In genomic region chr20:38261054-38261390, GRCh38 we compare ENCODE assay signal across 16 cellular contexts. TPM values are rescaled to one million over a fixed set of nuclear protein-coding genes. Genes with fewer than 3 reads are reported as not detected.
DNase-seq lines count a peak whose midpoint lies in the region; ATAC-seq, FAIRE-seq and TF ChIP-seq lines count a peak whose summit lies in the region.
"Had no signal": no experiment of that assay in that cellular context is flagged by ENCODE, and none has a peak within 500 bp of the region (broad histone marks: within the 10 kb centered on the region; RNA-seq: fewer than 3 reads in every experiment).

No MANE protein-coding gene starts in this region.

- H3K4me2 ChIP-seq in endothelial cell of umbilical vein (ENCODE audit: insufficient read depth, low read length) (no peak overlapping the region), neural progenitor cell (peak overlapping the region; percentile 84)

- H3K4me1 Mint-ChIP-seq in neural progenitor cell: peaks cover 23% of the 10 kb centered on the region

- no peaks in the 10 kb centered on the region for H3K9me3 ChIP-seq in right cardiac atrium (ENCODE audit: control insufficient read depth, low read length)
- no peaks in the 10 kb centered on the region for H3K9me3 ChIP-seq in endothelial cell of umbilical vein (replicated peaks; ENCODE audit: control insufficient read depth, insufficient read depth, low read length)
- no peaks in the 10 kb centered on the region for H3K9me3 ChIP-seq in neural progenitor cell (ENCODE audit: low read depth)
- H3K9me3 ChIP-seq in vagina: no peaks in the 10 kb centered on the region

- H4K20me1 ChIP-seq in endothelial cell of umbilical vein (replicated peaks; ENCODE audit: control insufficient read depth, extremely low read depth, insufficient read depth, low read length) (no peaks in the 10 kb centered on the region), neural progenitor cell (ENCODE audit: low read depth) (no peaks in the 10 kb centered on the region)

- CTCF ChIA-PET in endothelial cell of umbilical vein (lab: Charles Lee): interaction anchor here (0.7 kb wide), 1 partner anchor 79 kb away, joined by 4 read pairs; no protein-coding TSS in a partner anchor
- CTCF ChIA-PET in GM10248 (lab: Yijun Ruan, JAX): no interaction called here

- WGBS in right cardiac atrium: 54% methylated on average over 8 of the region's 8 CpGs

- POLR2A ChIA-PET in endothelial cell of umbilical vein (lab: Charles Lee): no interaction called here
- POLR2A ChIA-PET in GM10248 (lab: Yijun Ruan, JAX): no interaction called here

- H2AFZ ChIP-seq in endothelial cell of umbilical vein (ENCODE audit: low read depth, low read length) (peak overlapping the region; percentile 67), neural progenitor cell (replicated peaks) (no peak overlapping the region)

- dilution Hi-C loops in endothelial cell of umbilical vein (cut with MboI; ENCODE audit: extremely low pct_ligation_motif_present, low sequenced_read_pairs): no loop called here

- TF ChIP-seq POLR2A in endothelial cell of umbilical vein (IDR thresholded peaks at IDR 0.05; ENCODE audit: low read depth, low read length) (no peak), vagina (IDR thresholded peaks at IDR 0.05) (no peak)

- H3K9ac ChIP-seq in endothelial cell of umbilical vein (replicated peaks; ENCODE audit: extremely low read depth, insufficient read depth, low read length): no peak overlapping the region
- no peak overlapping the region for H3K9ac ChIP-seq in neural progenitor cell

- H3K27ac ChIP-seq in right cardiac atrium (ENCODE audit: low read length) (peak overlapping the region; percentile 59), endothelial cell of umbilical vein (ENCODE audit: insufficient read depth, low read depth, low read length) (no peak overlapping the region), neural progenitor cell (no peak overlapping the region), vagina (peak overlapping the region; percentile 93)

- H3K9me3 Mint-ChIP-seq in neural progenitor cell: peaks cover 10% of the 10 kb centered on the region
- H3K9me3 Mint-ChIP-seq: activated naive CD4-positive, alpha-beta T cell treated with anti-CD3 and anti-CD28 coated beads, Interleukin-2, amount 50 U/mL, for 24 hours; stimulated activated naive CD8-positive, alpha-beta T cell treated with anti-CD3 and anti-CD28 coated beads, Interleukin-15, amount 100 ng/mL, for 72 hours; T-helper 1 cell treated with Interleukin-12 subunit alpha and Interleukin-12 subunit beta and Interleukin-4 antibody, amounts not matched to agents 30 μg/mL and 1 μg/mL, for 36 hours had no signal

- FAIRE-seq in endothelial cell of umbilical vein (lab: Jason Lieb, UNC): no peak

- H3K9me1 ChIP-seq in endothelial cell of umbilical vein (replicated peaks; ENCODE audit: control insufficient read depth, extremely low read depth, insufficient read depth, low read length): no peaks in the 10 kb centered on the region

- intact Hi-C loops in right cardiac atrium (cut with DNase I): no loop called here
- intact Hi-C loops in left cardiac atrium (cut with DNase I): no loop called here
- intact Hi-C loops in endothelial cell of umbilical vein (cut with micrococcal nuclease): no loop called here
- intact Hi-C loops in vagina (cut with DNase I): no loop called here

- H3K27me3 ChIP-seq in right cardiac atrium (ENCODE audit: control insufficient read depth, insufficient read depth) (peaks cover 3% of the 10 kb centered on the region), endothelial cell of umbilical vein (ENCODE audit: control insufficient read depth in 2 of 2, insufficient read depth in 2 of 2, low read length in 2 of 2) (no peaks in the 10 kb centered on the region), neural progenitor cell (peaks cover 46% of the 10 kb centered on the region), vagina (no peaks in the 10 kb centered on the region)

- H3K4me3 Mint-ChIP-seq in neural progenitor cell: peak overlapping the region; percentile 81
- H3K4me3 Mint-ChIP-seq: activated CD8-positive, alpha-beta T cell treated with anti-CD3 and anti-CD28 coated beads, Interleukin-2, amount 10 ng/mL, durations not matched to agents 7 days and 5 days; activated naive CD4-positive, alpha-beta T cell treated with anti-CD3 and anti-CD28 coated beads, Interleukin-2, amount 50 U/mL, for 24 hours; T-helper 1 cell treated with Interleukin-12 subunit alpha and Interleukin-12 subunit beta and Interleukin-4 antibody, amounts not matched to agents 30 μg/mL and 1 μg/mL, for 36 hours had no signal

- no peaks in the 10 kb centered on the region for H3K4me1 ChIP-seq in right cardiac atrium (ENCODE audit: control insufficient read depth, insufficient read depth, low read length)
- no peaks in the 10 kb centered on the region for H3K4me1 ChIP-seq in endothelial cell of umbilical vein (ENCODE audit: control insufficient read depth, extremely low read depth, insufficient read depth, low read length)
- peaks cover 5% of the 10 kb centered on the region for H3K4me1 ChIP-seq in neural progenitor cell
- H3K4me1 ChIP-seq in vagina: no peaks in the 10 kb centered on the region

- H3K36me3 Mint-ChIP-seq in neural progenitor cell: peaks cover 3% of the 10 kb centered on the region
- H3K36me3 Mint-ChIP-seq: activated naive CD4-positive, alpha-beta T cell treated with anti-CD3 and anti-CD28 coated beads, Interleukin-2, amount 50 U/mL, for 24 hours had no signal

- H3K79me2 ChIP-seq in endothelial cell of umbilical vein (ENCODE audit: control insufficient read depth, insufficient read depth, low read length) (no peaks in the 10 kb centered on the region), neural progenitor cell (ENCODE audit: low read depth) (no peaks in the 10 kb centered on the region)

- H3K36me3 ChIP-seq in endothelial cell of umbilical vein (ENCODE audit: control insufficient read depth in 2 of 2, extremely low read depth in 1 of 2, insufficient read depth in 2 of 2, low read length in 2 of 2) (no peaks in the 10 kb centered on the region), neural progenitor cell (no peaks in the 10 kb centered on the region), vagina (no peaks in the 10 kb centered on the region)

- peaks cover 7% of the 10 kb centered on the region for H3F3A ChIP-seq in neural progenitor cell (ENCODE audit: low read depth)

- H3K4me3 ChIP-seq in right cardiac atrium (ENCODE audit: low read length) (peak overlapping the region; percentile 54), endothelial cell of umbilical vein (replicated peaks in 1 of 3; ENCODE audit: insufficient read depth in 1 of 3, low read depth in 1 of 3, low read length in 3 of 3) (peak overlapping the region in 1 of 3 experiments; percentile 30), neural progenitor cell (peak overlapping the region; percentile 51), vagina (peak overlapping the region; percentile 47 to 53)

- TF ChIP-seq CTCF in endothelial cell of umbilical vein (IDR thresholded peaks at IDR 0.05; ENCODE audit: extremely low read depth in 1 of 2, insufficient read depth in 1 of 2, low read depth in 1 of 2, low read length in 2 of 2): no peak
- no peak for TF ChIP-seq CTCF in neural progenitor cell (IDR thresholded peaks at IDR 0.05)
- TF ChIP-seq CTCF in vagina (IDR thresholded peaks at IDR 0.05): no peak
- no peak for TF ChIP-seq CTCF in GM10248 (IDR thresholded peaks at IDR 0.05; ENCODE audit: control extremely low read depth, extremely low read depth, low read depth, missing control alignments)

- DNase-seq in right cardiac atrium (no peak), left cardiac atrium (no peak), endothelial cell of umbilical vein (ENCODE audit: low read depth, low spot score) (no peak), neural progenitor cell (ENCODE audit: low spot score) (no peak), vagina (ENCODE audit: extremely low spot score in 2 of 2) (no peak), GM10248 (ENCODE audit: extremely low spot score) (no peak)
- DNase-seq: activated CD8-positive, alpha-beta T cell treated with anti-CD3 and anti-CD28 coated beads, Interleukin-2, amount 10 ng/mL, durations not matched to agents 7 days and 5 days; DND-41; NCI-H1092 treated with DMSO at 0.1 percent for 48 hours; NK-92 treated with Interleukin-12 subunit alpha and Interleukin-12 subunit beta, amount 100 ng/mL, for 24 hours; stimulated activated CD4-positive, alpha-beta T cell treated with anti-CD3 and anti-CD28 coated beads, Interleukin-4, amount 100 ng/mL, for 24 hours; stimulated activated naive CD8-positive, alpha-beta T cell treated with anti-CD3 and anti-CD28 coated beads, Interleukin-15, amount 100 ng/mL, for 72 hours had no signal

- ATAC-seq in right cardiac atrium: no peak
- no peak for ATAC-seq in left cardiac atrium
- no peak for ATAC-seq in HG03196 (IDR thresholded peaks at IDR 0.05; ENCODE audit: unreplicated experiment)
- ATAC-seq in HG02981 (IDR thresholded peaks at IDR 0.05; ENCODE audit: unreplicated experiment): no peak
- ATAC-seq: activated CD8-positive, alpha-beta T cell treated with anti-CD3 and anti-CD28 coated beads, Interleukin-2, amount 10 ng/mL, durations not matched to agents 7 days and 5 days had no signal

- peaks cover 9% of the 10 kb centered on the region for H3K27me3 Mint-ChIP-seq in neural progenitor cell (ENCODE audit: insufficient read depth, low read depth)

- H3K27ac Mint-ChIP-seq in neural progenitor cell: peak overlapping the region; percentile 28
- H3K27ac Mint-ChIP-seq: activated CD8-positive, alpha-beta T cell treated with anti-CD3 and anti-CD28 coated beads, Interleukin-2, amount 10 ng/mL, durations not matched to agents 7 days and 5 days; activated naive CD4-positive, alpha-beta T cell treated with anti-CD3 and anti-CD28 coated beads, Interleukin-2, amount 50 U/mL, for 24 hours; stimulated activated naive CD8-positive, alpha-beta T cell treated with anti-CD3 and anti-CD28 coated beads, Interleukin-15, amount 100 ng/mL, for 72 hours; T-helper 1 cell treated with Interleukin-12 subunit alpha and Interleukin-12 subunit beta and Interleukin-4 antibody, amounts not matched to agents 30 μg/mL and 1 μg/mL, for 36 hours had no signal

- BruUV-seq in endothelial cell of umbilical vein (replicated peaks; lab: Mats Ljungman, UMichigan): no TSS peak

RNA-seq across cellular contexts. Expression of gene KIAA1755, which starts 0.5 kb away (rescaled TPM):
- total RNA-seq in right cardiac atrium: 10 to 100 TPM; 13.6 to 18.7 (median 17.5) TPM
- polyA plus RNA-seq in right cardiac atrium: 5.8 TPM
- 1 to 10 TPM; 8.0 to 8.1 TPM for total RNA-seq in left cardiac atrium
- 0.51 and 0.58 TPM in 2 replicates for total RNA-seq in endothelial cell of umbilical vein
- polyA plus RNA-seq in endothelial cell of umbilical vein: 0.36 and 0.37 TPM in 2 replicates
- polyA plus RNA-seq in endothelial cell of umbilical vein (2011; cell fraction: cytosol; rRNA removed): 0.13 and 0.25 TPM in 2 replicates
- polyA plus RNA-seq in endothelial cell of umbilical vein (2011; cell fraction: nucleus; rRNA removed): 0.66 and 34.2 TPM in 2 replicates
- polyA plus RNA-seq in endothelial cell of umbilical vein (2012): 1.5 and 5.8 TPM in 2 replicates
- polyA minus RNA-seq in endothelial cell of umbilical vein: 0.40 and 0.73 TPM in 2 replicates
- not detected for polyA minus RNA-seq in endothelial cell of umbilical vein (2011; cell fraction: cytosol; rRNA and poly(A)+ RNA removed)
- polyA minus RNA-seq in endothelial cell of umbilical vein (2011; cell fraction: nucleus; rRNA and poly(A)+ RNA removed): 0.24 and 0.38 TPM in 2 replicates
- 0.22 TPM in 2 replicates for total RNA-seq in neural progenitor cell (ENCODE audit: low replicate concordance)
- total RNA-seq in vagina: 2.7 TPM
- total RNA-seq: activated CD8-positive, alpha-beta T cell treated with anti-CD3 and anti-CD28 coated beads, Interleukin-2, amount 10 ng/mL, durations not matched to agents 7 days and 5 days had no signal

RNA-seq across cellular contexts. Expression of gene BPI, which starts 42.9 kb away (rescaled TPM):
- total RNA-seq in right cardiac atrium (under 1 TPM; 0.20 to 0.71 (median 0.29) TPM), left cardiac atrium (not detected), endothelial cell of umbilical vein (not detected in 2 replicates), neural progenitor cell (ENCODE audit: low replicate concordance) (not detected in 2 replicates), vagina (not detected)
- polyA plus RNA-seq in right cardiac atrium (0.07 TPM), endothelial cell of umbilical vein (not detected in 2 replicates)
- not detected in 2 replicates for polyA plus RNA-seq in endothelial cell of umbilical vein (2011; cell fraction: cytosol; rRNA removed)
- not detected in 2 replicates for polyA plus RNA-seq in endothelial cell of umbilical vein (2011; cell fraction: nucleus; rRNA removed)
- polyA plus RNA-seq in endothelial cell of umbilical vein (2012): not detected in 2 replicates
- not detected in 2 replicates for polyA minus RNA-seq in endothelial cell of umbilical vein
- polyA minus RNA-seq in endothelial cell of umbilical vein (2011; cell fraction: cytosol; rRNA and poly(A)+ RNA removed): not detected
- polyA minus RNA-seq in endothelial cell of umbilical vein (2011; cell fraction: nucleus; rRNA and poly(A)+ RNA removed): not detected in 2 replicates
- total RNA-seq: activated CD8-positive, alpha-beta T cell treated with anti-CD3 and anti-CD28 coated beads, Interleukin-2, amount 10 ng/mL, durations not matched to agents 7 days and 5 days had no signal

Comparison
In these comparisons a context has a peak if more than half of its experiments do, and no peak if none do; other contexts are left out.
1. H3K27ac ChIP-seq: peak in right cardiac atrium (single experiment) and vagina (single experiment); none in endothelial cell of umbilical vein (single experiment) and neural progenitor cell (single experiment).